6 cellular contexts compared by ENCODE assay signal in the genomic region with DNA sequence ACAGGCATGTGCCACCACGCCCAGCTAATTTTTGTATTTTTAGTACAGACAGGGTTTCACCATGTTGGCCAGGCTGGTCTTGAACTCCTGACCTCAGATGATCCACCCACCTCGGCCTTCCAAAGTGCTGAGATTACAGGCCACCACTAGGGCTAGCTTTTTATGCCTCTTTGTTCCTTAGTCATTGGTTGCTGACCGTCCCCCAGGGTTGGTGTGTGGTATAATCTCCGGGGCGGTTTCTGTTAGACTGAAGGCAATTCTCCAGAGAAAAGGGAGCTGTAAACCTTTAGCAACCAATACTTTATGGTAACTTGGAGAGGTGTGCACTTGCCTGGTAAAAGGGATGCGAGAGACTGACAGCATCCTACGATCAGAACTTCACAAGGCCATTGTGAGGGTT. TPM values are rescaled to one million over a fixed set of nuclear protein-coding genes. Genes with fewer than 3 reads are reported as not detected.
A peak's percentile ranks its signal among the peaks of the same experiment; 100 is the strongest.
DNase-seq lines count a peak whose midpoint lies in the region; ATAC-seq, FAIRE-seq and TF ChIP-seq lines count a peak whose summit lies in the region.
"Not testable (repeated sequence)": the region's sequence is repeated elsewhere in the genome, so short reads cannot be mapped to it uniquely, and the experiment has no call there.
"Had no signal": no experiment of that assay in that cellular context is flagged by ENCODE, and none has a peak within 500 bp of the region (broad histone marks: within the 10 kb centered on the region; RNA-seq: fewer than 3 reads in every experiment).

No MANE protein-coding gene starts in this region.

- POLR2A ChIA-PET in WTC11 (lab: Charles Lee); K562 (lab: Yijun Ruan, JAX): not testable (repeated sequence)

- H3K36me3 Mint-ChIP-seq in WTC11; endodermal cell (ENCODE audit: low read depth): not testable (repeated sequence)

- BruUV-seq in K562 (replicated peaks; lab: Mats Ljungman, UMichigan): not testable (repeated sequence)

- H2AFZ ChIP-seq in K562 (ENCODE audit: low read depth, low read length): not testable (repeated sequence)

- not testable (repeated sequence) for TF ChIP-seq POLR2A in K562 (conservative IDR thresholded peaks at IDR 0.05); esophagus muscularis mucosa (IDR thresholded peaks at IDR 0.05; ENCODE audit: low read depth)

- H3K4me2 ChIP-seq in K562 (ENCODE audit: insufficient read depth, low read length): not testable (repeated sequence)

- H3K9me1 ChIP-seq in K562 (ENCODE audit: control insufficient read depth, insufficient read depth, low read length): not testable (repeated sequence)

- H3K27me3 ChIP-seq in K562 (ENCODE audit: control insufficient read depth in 2 of 2, insufficient read depth in 2 of 2, low read length in 2 of 2); endodermal cell (ENCODE audit: control insufficient read depth, insufficient read depth, low read length, poor library complexity, severe bottlenecking); esophagus muscularis mucosa: not testable (repeated sequence)

- CTCF ChIA-PET in WTC11 (lab: Charles Lee): interaction anchor here (1.0 to 1.1 kb wide), 4 partner anchors 13 to 96 kb away, joined by 3 to 5 read pairs (median 4); a partner anchor contains a TSS
- CTCF ChIA-PET in K562 (lab: Yijun Ruan, JAX; ENCODE audit: low intra/inter-chr PET ratio): not testable (repeated sequence)

- H3K4me1 ChIP-seq in K562 (replicated peaks in 1 of 2; ENCODE audit: control insufficient read depth in 2 of 2, insufficient read depth in 2 of 2, low read length in 2 of 2); endodermal cell (ENCODE audit: control insufficient read depth, insufficient read depth, low read length); esophagus muscularis mucosa: not testable (repeated sequence)

- H3K4me3 Mint-ChIP-seq in WTC11, endodermal cell: not testable (repeated sequence)

- TF ChIP-seq CTCF in WTC11 (IDR thresholded peaks at IDR 0.05); esophagus muscularis mucosa (IDR thresholded peaks at IDR 0.05): not testable (repeated sequence)
- TF ChIP-seq CTCF in K562 (IDR thresholded peaks at IDR 0.05 in 2 of 3, conservative IDR thresholded peaks at IDR 0.05 in 1 of 3; ENCODE audit: insufficient read depth in 2 of 3, low read depth in 1 of 3, low read length in 3 of 3) (peak in 1 of 3 experiments; percentile 2; a peak in 1 of 6 replicates), endodermal cell (conservative IDR thresholded peaks at IDR 0.05) (peak; percentile 20)

- TF ChIP-seq RAD21 in K562 (CRISPR knock-in tag; conservative IDR thresholded peaks at IDR 0.05 in 1 of 2, IDR thresholded peaks at IDR 0.05 in 1 of 2): not testable (repeated sequence)

- H3K4me1 Mint-ChIP-seq in WTC11, endodermal cell: not testable (repeated sequence)

- not testable (repeated sequence) for H3K9ac ChIP-seq in K562 (ENCODE audit: insufficient read depth in 1 of 2, low read depth in 2 of 2, low read length in 2 of 2); endodermal cell (ENCODE audit: extremely low read depth, low read length, poor library complexity, severe bottlenecking)

- H3K79me2 ChIP-seq in K562 (ENCODE audit: control insufficient read depth, insufficient read depth, low read length): not testable (repeated sequence)

- not testable (repeated sequence) for FAIRE-seq in K562 (lab: Jason Lieb, UNC)

- ATAC-seq in WTC11 (peak; percentile 60; the same call in 1 of the 2 replicates), K562 (peak; percentile 46; the same call in 2 of the 3 replicates)

- H3K36me3 ChIP-seq in K562 (ENCODE audit: control insufficient read depth, insufficient read depth, low read length); endodermal cell (ENCODE audit: control insufficient read depth, insufficient read depth, low read length); esophagus muscularis mucosa: not testable (repeated sequence)

- WGBS in K562 (ENCODE audit: insufficient coverage, low coverage, missing lambda C conversion rate): 2% methylated on average over 6 of the region's 7 CpGs
- 94 to 100% methylated on average over 1 to 7 of the region's 7 CpGs for WGBS in endodermal cell (ENCODE audit: insufficient coverage in 1 of 2, insufficient read length in 1 of 2), 2 experiments
- 86% methylated on average over 7 of the region's 7 CpGs for WGBS in esophagus muscularis mucosa

- intact Hi-C loops in K562 (cut with micrococcal nuclease); esophagus muscularis mucosa (cut with DNase I): not testable (repeated sequence)

- not testable (repeated sequence) for H3K9me3 ChIP-seq in K562 (replicated peaks; ENCODE audit: control insufficient read depth, insufficient read depth, low read depth, low read length); endodermal cell (ENCODE audit: control insufficient read depth, low read length); esophagus muscularis mucosa

- not testable (repeated sequence) for H3K27ac Mint-ChIP-seq in WTC11, endodermal cell

- in situ Hi-C loops in K562 (cut with MboI): not testable (repeated sequence)

- not testable (repeated sequence) for H3K27me3 Mint-ChIP-seq in WTC11 (ENCODE audit: low read depth); endodermal cell (ENCODE audit: insufficient read depth)

- not testable (repeated sequence) for DNase-seq in WTC11 (ENCODE audit: low spot score); K562 (ENCODE audit: extremely low read depth in 1 of 4, low spot score in 3 of 4); endodermal cell
- DNase-seq in esophagus muscularis mucosa (ENCODE audit: extremely low spot score): peak; percentile 68

- not testable (repeated sequence) for H3K4me3 ChIP-seq in K562; endodermal cell (ENCODE audit: low read length); esophagus muscularis mucosa

- H4K20me1 ChIP-seq in K562 (replicated peaks; ENCODE audit: control insufficient read depth, insufficient read depth, low read length): not testable (repeated sequence)

- not testable (repeated sequence) for TF ChIP-seq EP300 in K562 (IDR thresholded peaks at IDR 0.05; ENCODE audit: low read length); esophagus muscularis mucosa (IDR thresholded peaks at IDR 0.05)

- not testable (repeated sequence) for H3K9me3 Mint-ChIP-seq in WTC11, endodermal cell

- H3K27ac ChIP-seq in K562 (ENCODE audit: extremely low read depth, low read depth, low read length); endodermal cell (ENCODE audit: low read depth, low read length); esophagus muscularis mucosa (replicated peaks in 1 of 4): not testable (repeated sequence)

RNA-seq across cellular contexts. Expression of a gene that starts 12.6 kb away (rescaled TPM):
- 22.3 to 27.4 TPM (median 25.2 TPM) in 3 replicates for total RNA-seq in WTC11 (2021)
- not detected in 2 replicates for total RNA-seq in K562 (2011; cell fraction: chromatin; rRNA removed; ENCODE audit: low replicate concordance)
- 0.33 TPM in 1 of 2 replicates, not detected in the other for total RNA-seq in K562 (2011; cell fraction: nucleolus; rRNA removed)
- total RNA-seq in K562 (2011; cell fraction: nucleoplasm; rRNA removed): 0.07 TPM in 1 of 2 replicates, not detected in the other
- total RNA-seq in K562 (2014; rRNA removed): not detected in 2 replicates
- not detected in 2 replicates for total RNA-seq in K562 (2014; rRNA removed; fragmentation: Illumina TruSeq; extraction: Trizol)
- total RNA-seq in K562 (2015; rRNA removed; fragmentation: Illumina TruSeq; extraction: Trizol): not detected in 2 replicates
- not detected in 2 replicates for total RNA-seq in K562 (2021)
- polyA plus RNA-seq in K562 (2011; rRNA removed): not detected in 2 replicates
- not detected in 2 replicates for polyA plus RNA-seq in K562 (2011; cell fraction: cytosol; rRNA removed)
- not detected in 2 replicates for polyA plus RNA-seq in K562 (2011; cell fraction: nucleus; rRNA removed)
- polyA plus RNA-seq in K562 (2012): not detected in 2 replicates
- polyA plus RNA-seq in K562 (2014; fragmentation: Illumina TruSeq; extraction: Trizol): not detected in 2 replicates
- not detected for polyA plus RNA-seq in K562 (2014; fragmentation: Nextera tagmentation; extraction: Ambion mirVana)
- polyA plus RNA-seq in K562 (2014; rRNA removed): not detected in 2 replicates
- not detected in 2 replicates for polyA minus RNA-seq in K562 (2011; rRNA and poly(A)+ RNA removed)
- polyA minus RNA-seq in K562 (2011; cell fraction: cytosol; rRNA and poly(A)+ RNA removed): not detected in 2 replicates
- under 0.01 TPM in 1 of 2 replicates, not detected in the other for polyA minus RNA-seq in K562 (2011; cell fraction: nucleus; rRNA and poly(A)+ RNA removed)
- 10 to 100 TPM; 15.5 to 28.9 TPM for total RNA-seq in endodermal cell
- polyA plus RNA-seq in endodermal cell (2013, experiment 1 of 2): 5.7 TPM
- 8.1 TPM for polyA plus RNA-seq in endodermal cell (2013, experiment 2 of 2)
- total RNA-seq in esophagus muscularis mucosa: under 1 TPM; 0.19 to 0.83 (median 0.41) TPM
- polyA plus RNA-seq: CD4-positive, alpha-beta memory T cell; CD4-positive, CD25-positive, alpha-beta regulatory T cell had no signal

Comparison
In these comparisons a context has a peak if more than half of its experiments do, and no peak if none do; other contexts are left out.
1. RNA of a gene that starts 12.6 kb away (total RNA-seq): 15.5 to 28.9 TPM in endodermal cell and 22.3 to 27.4 TPM in WTC11; 0.19 to 0.83 TPM in esophagus muscularis mucosa and 0.07 to 0.33 TPM in K562; every median in the first group is over 4 times any median in the second.